ENCODE assay signal across 20 cellular contexts in the genomic region with DNA sequence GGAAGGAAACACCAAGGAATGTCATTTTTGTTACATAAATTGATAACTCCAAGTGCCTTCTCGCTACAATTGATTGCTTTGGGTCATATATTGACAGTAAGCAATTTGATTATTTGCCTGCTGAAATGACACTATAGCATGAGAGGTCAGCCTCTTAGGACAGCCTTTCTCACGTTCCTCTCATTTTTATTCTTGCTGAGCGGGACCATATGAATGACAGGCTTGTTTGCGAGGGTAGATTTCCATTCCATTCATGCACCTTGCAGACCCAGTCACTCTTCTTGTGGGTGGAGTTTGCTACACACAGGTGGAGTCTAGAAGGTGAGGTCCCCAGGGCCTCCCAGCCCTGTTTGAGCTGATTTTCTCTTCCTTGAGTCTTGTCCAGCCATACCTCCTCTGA. TPM values are rescaled to one million over a fixed set of nuclear protein-coding genes. Genes with fewer than 3 reads are reported as not detected.
DNase-seq lines count a peak whose midpoint lies in the region; ATAC-seq and TF ChIP-seq lines count a peak whose summit lies in the region.
"Had no signal": no experiment of that assay in that cellular context is flagged by ENCODE, and none has a peak within 500 bp of the region (broad histone marks: within the 10 kb centered on the region; RNA-seq: fewer than 3 reads in every experiment).

No MANE protein-coding gene starts in this region.

- peaks cover 32 to 34% of the 10 kb centered on the region in 2 experiments for H3K4me1 Mint-ChIP-seq in H9

- H3T11ph ChIP-seq in H9 (ENCODE audit: low read length): no peak overlapping the region

- no peak overlapping the region for H3K18ac ChIP-seq in H9 (ENCODE audit: insufficient read length, low read depth, low read length)

- H3K4me3 ChIP-seq in right atrium auricular region: no peak overlapping the region
- no peak overlapping the region for H3K4me3 ChIP-seq in left lung
- H3K4me3 ChIP-seq in gastrocnemius medialis: no peak overlapping the region
- H3K4me3 ChIP-seq: skin epidermis had no signal

- H4K8ac ChIP-seq in H9 (replicated peaks; ENCODE audit: insufficient read length, low read depth, low read length): no peak overlapping the region

- H3K9me3 ChIP-seq in right atrium auricular region (no peaks in the 10 kb centered on the region), left lung (no peaks in the 10 kb centered on the region), gastrocnemius medialis (no peaks in the 10 kb centered on the region), H9 (ENCODE audit: control insufficient read depth, low read depth, low read length) (no peaks in the 10 kb centered on the region)
- H3K9me3 ChIP-seq: SK-N-SH had no signal

- intact Hi-C loops in left ventricle myocardium superior (cut with micrococcal nuclease) (no loop called here), left lung (cut with DNase I) (no loop called here), gastrocnemius medialis (cut with DNase I; ENCODE audit: low total_unique reads) (loop anchor here (1.0 kb wide), 1 partner anchor 27 kb away; a partner anchor contains a TSS)

- no peak overlapping the region for H3K4me2 ChIP-seq in H9 (ENCODE audit: insufficient read depth, insufficient read length, low read length)
- H3K4me2 ChIP-seq: SK-N-SH had no signal

- H3K9me3 Mint-ChIP-seq in H9: no peaks in the 10 kb centered on the region
- H3K9me3 Mint-ChIP-seq: CD4-positive, alpha-beta T cell; effector memory CD8-positive, alpha-beta T cell had no signal

- no peak overlapping the region for H3K4me3 Mint-ChIP-seq in H9
- H3K4me3 Mint-ChIP-seq: CD4-positive, alpha-beta T cell; effector memory CD8-positive, alpha-beta T cell had no signal

- no peak overlapping the region for H4K5ac ChIP-seq in H9 (ENCODE audit: insufficient read length, low read depth, low read length)

- in situ Hi-C loops in gastrocnemius medialis (cut with MboI; ENCODE audit: low sequenced_read_pairs in 4 of 4): no loop called here

- H3K4me1 ChIP-seq in right atrium auricular region (peaks cover 0 to 75% of the 10 kb centered on the region in 2 donors), left lung (peaks cover 20 to 21% of the 10 kb centered on the region in 2 donors), gastrocnemius medialis (peaks cover 44 to 60% of the 10 kb centered on the region in 2 donors), H9 (ENCODE audit: insufficient read depth, low read length) (peaks cover 7% of the 10 kb centered on the region)

- no peaks in the 10 kb centered on the region for H3K27me3 ChIP-seq in right atrium auricular region
- H3K27me3 ChIP-seq in left lung: no peaks in the 10 kb centered on the region
- H3K27me3 ChIP-seq in gastrocnemius medialis: no peaks in the 10 kb centered on the region
- no peaks in the 10 kb centered on the region for H3K27me3 ChIP-seq in H9 (ENCODE audit: insufficient read depth, low read length)

- H2AFZ ChIP-seq in H9 (ENCODE audit: low read length): no peak overlapping the region

- no peak for TF ChIP-seq CTCF in right atrium auricular region (IDR thresholded peaks at IDR 0.05)
- no peak for TF ChIP-seq CTCF in left lung (IDR thresholded peaks at IDR 0.05)
- TF ChIP-seq CTCF in gastrocnemius medialis (IDR thresholded peaks at IDR 0.05 in 4 of 5, conservative IDR thresholded peaks at IDR 0.05 in 1 of 5): no peak
- TF ChIP-seq CTCF in H9 (conservative IDR thresholded peaks at IDR 0.05): no peak

- H3K36me3 ChIP-seq in right atrium auricular region (no peaks in the 10 kb centered on the region), left lung (no peaks in the 10 kb centered on the region), gastrocnemius medialis (no peaks in the 10 kb centered on the region)

- H4K91ac ChIP-seq in H9 (ENCODE audit: insufficient read length, low read depth, low read length): no peak overlapping the region

- H2BK5ac ChIP-seq in H9 (ENCODE audit: insufficient read length, low read length): no peak overlapping the region

- H2AK5ac ChIP-seq in H9 (ENCODE audit: insufficient read length, low read length): no peak overlapping the region

- H2BK120ac ChIP-seq in H9 (ENCODE audit: low read depth, low read length, poor library complexity, severe bottlenecking): no peak overlapping the region

- no peaks in the 10 kb centered on the region for H4K20me1 ChIP-seq in H9 (ENCODE audit: control insufficient read depth, insufficient read depth, insufficient read length)

- no peak overlapping the region for H3K9ac ChIP-seq in H9 (ENCODE audit: extremely low read depth, insufficient read length, low read length)
- H3K9ac ChIP-seq: SK-N-SH had no signal

- no peak overlapping the region for H3K56ac ChIP-seq in H9 (ENCODE audit: insufficient read length, low read depth, low read length)

- no peak overlapping the region for H2BK12ac ChIP-seq in H9 (ENCODE audit: insufficient read length, low read depth, low read length)

- DNase-seq in right atrium auricular region (ENCODE audit: low spot score) (no peak), left ventricle myocardium superior (no peak), left lung (no peak), gastrocnemius medialis (no peak), NCI-H1092 treated with DMSO at 0.1 percent for 48 hours (lab: John Stamatoyannopoulos, UW) (no peak), H9 (no peak), SW 1271 (lab: John Stamatoyannopoulos, UW) (no peak), SKM-1 (lab: John Stamatoyannopoulos, UW; ENCODE audit: unreplicated experiment) (no peak)
- DNase-seq: ACHN; activated effector memory CD4-positive, alpha-beta T cell treated with Interleukin-2 at 50 U/mL for 16 hours; CD4-positive, alpha-beta T cell; DMS53; effector memory CD8-positive, alpha-beta T cell; KG1; NCI-H2081 treated with DMSO at 0.1 percent for 48 hours; SK-N-SH; stimulated activated CD4-positive, alpha-beta T cell treated with anti-CD3 and anti-CD28 coated beads, Interleukin-2, amount 100 ng/mL, for 48 hours; T1000 had no signal

- H3K27ac ChIP-seq in right atrium auricular region (peak overlapping the region; percentile 37 to 61), left lung (peak overlapping the region in 1 of 2 donors; percentile 16), gastrocnemius medialis (peak overlapping the region; percentile 42 to 56 (median 50)), H9 (ENCODE audit: insufficient read length, low read depth, low read length) (no peak overlapping the region)

- H3K4ac ChIP-seq in H9 (ENCODE audit: low read depth, low read length): no peak overlapping the region

- no peak overlapping the region for H2BK20ac ChIP-seq in H9 (ENCODE audit: low read depth, low read length, poor library complexity, severe bottlenecking)

- H3K79me2 ChIP-seq in H9 (ENCODE audit: insufficient read depth, low read length): no peaks in the 10 kb centered on the region

- H3K27me3 Mint-ChIP-seq in H9 (ENCODE audit: low read depth): no peaks in the 10 kb centered on the region
- H3K27me3 Mint-ChIP-seq: CD4-positive, alpha-beta T cell; effector memory CD8-positive, alpha-beta T cell had no signal

- no peak for TF ChIP-seq POLR2A in gastrocnemius medialis (IDR thresholded peaks at IDR 0.05)

- WGBS in H9 (ENCODE audit: extremely low coverage, insufficient read length, low lambda C conversion rate): no CpG with 5 or more reads among the region's 4 CpGs

- no peaks in the 10 kb centered on the region for H3K79me1 ChIP-seq in H9 (ENCODE audit: insufficient read depth, low read depth, low read length, poor library complexity, severe bottlenecking)

- no peak overlapping the region for H3K23ac ChIP-seq in H9 (ENCODE audit: insufficient read length, low read depth, low read length)

- H3K36me3 Mint-ChIP-seq in H9 (ENCODE audit: insufficient read depth in 1 of 3, low read depth in 3 of 3): no peaks in the 10 kb centered on the region

- ATAC-seq in left ventricle myocardium superior (no peak), left lung (peak; percentile 7), gastrocnemius medialis (no peak)
- ATAC-seq: effector memory CD8-positive, alpha-beta T cell; Panc1 had no signal

- no peak overlapping the region for H3K27ac Mint-ChIP-seq in H9
- H3K27ac Mint-ChIP-seq: CD4-positive, alpha-beta T cell; effector memory CD8-positive, alpha-beta T cell had no signal

- no peaks in the 10 kb centered on the region for H3K23me2 ChIP-seq in H9 (ENCODE audit: insufficient read length, low read depth, low read length, poor library complexity, severe bottlenecking)

- no peak overlapping the region for H3K14ac ChIP-seq in H9 (ENCODE audit: insufficient read depth, low read length)

- H2BK15ac ChIP-seq in H9 (ENCODE audit: low read depth, low read length): no peak overlapping the region

RNA-seq across cellular contexts. Expression of a gene that starts 27.3 kb away (rescaled TPM):
- 10 to 100 TPM; 61.4 to 67.0 TPM for total RNA-seq in right atrium auricular region
- 111 TPM for total RNA-seq in left ventricle myocardium superior
- total RNA-seq in left lung: 10 to 100 TPM; 47.5 to 49.4 TPM
- 10 to 100 TPM in 1 of 4 donors, 1 to 10 TPM in 3; 4.4 to 13.9 (median 6.4) TPM for total RNA-seq in gastrocnemius medialis
- total RNA-seq in H9 (2021): 19.5 and 21.7 TPM in 2 replicates
